In genomic region chr14:24094839-24095195, GRCh38 we compare ENCODE assay signal across 8 cellular contexts. TPM values are rescaled to one million over a fixed set of nuclear protein-coding genes. Genes with fewer than 3 reads are reported as not detected.
A peak's percentile ranks its signal among the peaks of the same experiment; 100 is the strongest.
DNase-seq lines count a peak whose midpoint lies in the region; ATAC-seq and TF ChIP-seq lines count a peak whose summit lies in the region.

No MANE protein-coding gene starts in this region.

- no peaks in the 10 kb centered on the region for H3K9me3 Mint-ChIP-seq in effector memory CD8-positive, alpha-beta T cell
- no peaks in the 10 kb centered on the region for H3K9me3 Mint-ChIP-seq in neural crest cell

- H3K4me3 Mint-ChIP-seq in effector memory CD8-positive, alpha-beta T cell, result peak overlapping the region; percentile 97 to 98
- peak overlapping the region; percentile 94 for H3K4me3 Mint-ChIP-seq in neural crest cell

- H3K27me3 Mint-ChIP-seq in effector memory CD8-positive, alpha-beta T cell, result no peaks in the 10 kb centered on the region
- H3K27me3 Mint-ChIP-seq in neural crest cell (ENCODE audit: low read depth), result no peaks in the 10 kb centered on the region

- H3K27ac Mint-ChIP-seq in effector memory CD8-positive, alpha-beta T cell, result peak overlapping the region; percentile 95 to 96
- H3K27ac Mint-ChIP-seq in neural crest cell (ENCODE audit: unreplicated experiment), result peak overlapping the region; percentile 86

- ATAC-seq in GM21447 (IDR thresholded peaks at IDR 0.05; ENCODE audit: unreplicated experiment), result peak; percentile 3
- ATAC-seq in effector memory CD8-positive, alpha-beta T cell (replicated peaks), result no peak

- H3K4me1 Mint-ChIP-seq in effector memory CD8-positive, alpha-beta T cell (ENCODE audit: low read depth in 2 of 2), result peaks cover 27 to 33% of the 10 kb centered on the region in 2 donors
- H3K4me1 Mint-ChIP-seq in neural crest cell, result peaks cover 34% of the 10 kb centered on the region

- DNase-seq in RKO (ENCODE audit: low spot score) (peak; percentile 24), neural crest cell (ENCODE audit: low read depth, low spot score) (no peak), GDM1 (lab: John Stamatoyannopoulos, UW) (no peak), occipital lobe (lab: John Stamatoyannopoulos, UW) (no peak), RPMI8226 (no peak), amygdala (lab: John Stamatoyannopoulos, UW) (no peak)
- peak in 1 of 3 experiments; percentile 8 for DNase-seq in effector memory CD8-positive, alpha-beta T cell

- no peak for TF ChIP-seq CTCF in neural crest cell (conservative IDR thresholded peaks at IDR 0.05)

- H3K36me3 Mint-ChIP-seq in effector memory CD8-positive, alpha-beta T cell (ENCODE audit: insufficient read depth), result peaks cover 11% of the 10 kb centered on the region
- H3K36me3 Mint-ChIP-seq in neural crest cell (ENCODE audit: low read depth), result no peaks in the 10 kb centered on the region

RNA-seq across cellular contexts. Expression of gene PCK2, which starts 0.7 kb away (rescaled TPM):
- 26.1 and 26.7 TPM in 2 replicates for total RNA-seq in neural crest cell
- 1.1 TPM for total RNA-seq in occipital lobe

RNA-seq across cellular contexts. Expression of gene DCAF11, which starts 19.8 kb away (rescaled TPM):
- total RNA-seq in neural crest cell, result 52.5 and 53.9 TPM in 2 replicates
- 60.0 TPM for total RNA-seq in occipital lobe

RNA-seq across cellular contexts. Expression of gene NRL, which starts 19.9 kb away (rescaled TPM):
- total RNA-seq in neural crest cell (1.2 and 2.3 TPM in 2 replicates), occipital lobe (0.94 TPM)

RNA-seq across cellular contexts. Expression of gene CPNE6, which starts 23.5 kb away (rescaled TPM):
- total RNA-seq in neural crest cell, result not detected in 2 replicates
- 10.8 TPM for total RNA-seq in occipital lobe

RNA-seq across cellular contexts. Expression of gene FITM1, which starts 35.6 kb away (rescaled TPM):
- total RNA-seq in neural crest cell (0.42 and 0.66 TPM in 2 replicates), occipital lobe (not detected)

Comparison
In these comparisons a context has a peak if more than half of its experiments do, and no peak if none do; other contexts are left out.
1. RNA of gene PCK2, which starts 0.7 kb away (total RNA-seq): 26.1 to 26.7 TPM in neural crest cell; 1.1 TPM in occipital lobe (single experiment); every median in the first group is over 10 times any median in the second.